8 cellular contexts compared by ENCODE assay signal in genomic region chr20:4227085-4227821, GRCh38. TPM values are rescaled to one million over a fixed set of nuclear protein-coding genes. Genes with fewer than 3 reads are reported as not detected.
DNase-seq lines count a peak whose midpoint lies in the region; ATAC-seq, FAIRE-seq and TF ChIP-seq lines count a peak whose summit lies in the region.

No MANE protein-coding gene starts in this region.

- peak; percentile 51 to 68 for TF ChIP-seq RAD21 in A549 (conservative IDR thresholded peaks at IDR 0.05 in 1 of 2, IDR thresholded peaks at IDR 0.05 in 1 of 2)

- no peak for FAIRE-seq in A549 (lab: Jason Lieb, UNC)

- CTCF ChIA-PET in A549 (lab: Yijun Ruan, JAX) = interaction anchor here (0.8 to 2.9 kb wide), 7 partner anchors 11 to 376 kb away, joined by 3 to 12 read pairs (median 4); no protein-coding TSS in a partner anchor

- peak; percentile 50 for TF ChIP-seq CTCF in A549 (IDR thresholded peaks at IDR 0.05)
- TF ChIP-seq CTCF in GM20000 (IDR thresholded peaks at IDR 0.05; ENCODE audit: extremely low read depth, missing control alignments) = peak; percentile 18

- DNase-seq in A549 (ENCODE audit: low read depth in 1 of 2, low spot score in 1 of 2) = peak; percentile 54 to 68
- no peak for DNase-seq in GM20000 (ENCODE audit: low spot score)
- DNase-seq in RPMI7951 (ENCODE audit: low read depth) = peak; percentile 97
- peak; percentile 47 for DNase-seq in glomerular visceral epithelial cell (ENCODE audit: extremely low spot score)
- no peak for DNase-seq in ureter (ENCODE audit: low spot score)
- no peak for DNase-seq in NK-92 (lab: John Stamatoyannopoulos, UW; ENCODE audit: unreplicated experiment)

- H3K4me1 ChIP-seq in A549 = peaks cover 46% of the 10 kb centered on the region

- no peak for TF ChIP-seq POLR2A in A549 (IDR thresholded peaks at IDR 0.05; ENCODE audit: low read length)

- 82% methylated on average over 6 of the region's 6 CpGs for WGBS in A549 (ENCODE audit: missing lambda C conversion rate)

- no peaks in the 10 kb centered on the region for H3K9me3 ChIP-seq in A549

- H3K4me3 ChIP-seq in A549 = no peak overlapping the region

- 0 out of 3 replicates have a peak overlapping the region, but pooled peaks have one; percentile 32 for H3K4me2 ChIP-seq in A549

- ATAC-seq in A549 (peak; percentile 65 to 82), GM21367 (IDR thresholded peaks at IDR 0.05; ENCODE audit: unreplicated experiment) (no peak), HG02798 (IDR thresholded peaks at IDR 0.05; ENCODE audit: poor library complexity, unreplicated experiment) (no peak)

- peak overlapping the region in 1 of 2 experiments; percentile 55; a peak in 3 of 6 replicates for H3K27ac ChIP-seq in A549

- TF ChIP-seq EP300 in A549 (IDR thresholded peaks at IDR 0.05) = no peak

- POLR2A ChIA-PET in A549 (lab: Yijun Ruan, JAX) = no interaction called here

TF ChIP-seq in A549, 52 proteins besides CTCF, POLR2A, EP300 and RAD21:
- no peak for TF ChIP-seq FOXS1 (CRISPR knock-in tag; IDR thresholded peaks at IDR 0.05)
- no peak for TF ChIP-seq HOXB5 (CRISPR knock-in tag; IDR thresholded peaks at IDR 0.05)
- no peak for TF ChIP-seq FOSL2 (IDR thresholded peaks at IDR 0.05)
- peak; percentile 53 for TF ChIP-seq FOSL2 (CRISPR knock-in tag; IDR thresholded peaks at IDR 0.05)
- TF ChIP-seq TP53 (CRISPR knock-in tag; IDR thresholded peaks at IDR 0.05) = no peak
- TF ChIP-seq GATA3 (IDR thresholded peaks at IDR 0.05; ENCODE audit: borderline replicate concordance) = no peak
- no peak for TF ChIP-seq POLR2AphosphoS2 (conservative IDR thresholded peaks at IDR 0.05; ENCODE audit: low read length)
- TF ChIP-seq PBX3 (IDR thresholded peaks at IDR 0.05) = no peak
- TF ChIP-seq, protein P1, sequence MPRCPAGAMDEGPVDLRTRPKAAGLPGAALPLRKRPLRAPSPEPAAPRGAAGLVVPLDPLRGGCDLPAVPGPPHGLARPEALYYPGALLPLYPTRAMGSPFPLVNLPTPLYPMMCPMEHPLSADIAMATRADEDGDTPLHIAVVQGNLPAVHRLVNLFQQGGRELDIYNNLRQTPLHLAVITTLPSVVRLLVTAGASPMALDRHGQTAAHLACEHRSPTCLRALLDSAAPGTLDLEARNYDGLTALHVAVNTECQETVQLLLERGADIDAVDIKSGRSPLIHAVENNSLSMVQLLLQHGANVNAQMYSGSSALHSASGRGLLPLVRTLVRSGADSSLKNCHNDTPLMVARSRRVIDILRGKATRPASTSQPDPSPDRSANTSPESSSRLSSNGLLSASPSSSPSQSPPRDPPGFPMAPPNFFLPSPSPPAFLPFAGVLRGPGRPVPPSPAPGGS (IDR thresholded peaks at IDR 0.05) = no peak
- no peak for TF ChIP-seq BHLHE40 (IDR thresholded peaks at IDR 0.05; ENCODE audit: low read depth, low read length)
- TF ChIP-seq SMC3 (IDR thresholded peaks at IDR 0.05) = 0 out of 3 replicates have a peak, but pooled peaks have one; percentile 12

RNA-seq across cellular contexts. Expression of gene ADRA1D, which starts 21.8 kb away (rescaled TPM):
- 2.9 and 3.3 TPM in 2 replicates for polyA plus RNA-seq in A549 (2011; rRNA removed)
- polyA plus RNA-seq in A549 (2012; cell fraction: cytosol; rRNA removed) = 3.5 and 6.7 TPM in 2 replicates
- polyA plus RNA-seq in A549 (2012; cell fraction: nucleus; rRNA removed) = 7.9 and 11.3 TPM in 2 replicates
- polyA plus RNA-seq in A549 (2017; fragmentation: RNase III; extraction: RNeasy Plus Mini Kit Qiagen cat#74134 plus additional on column Dnase treatment) = 1.7 to 3.0 TPM (median 2.3 TPM) in 3 replicates
- polyA minus RNA-seq in A549 (2011; rRNA and poly(A)+ RNA removed) = 3.0 and 3.4 TPM in 2 replicates
- total RNA-seq in RPMI7951 (2014; rRNA removed; shearing (Covaris generic)) = 3.0 and 3.4 TPM in 2 replicates
- total RNA-seq in ureter = 5.0 TPM

Comparison
In these comparisons a context has a peak if more than half of its experiments do, and no peak if none do; other contexts are left out.
1. ATAC-seq: peak in A549 (2 of 2); none in GM21367 (single experiment) and HG02798 (single experiment).
2. DNase-seq: peak in A549 (2 of 2), RPMI7951 (single experiment) and glomerular visceral epithelial cell (single experiment); none in GM20000 (single experiment), ureter (single experiment) and NK-92 (single experiment).